17 cellular contexts compared by ENCODE assay signal in the genomic region with DNA sequence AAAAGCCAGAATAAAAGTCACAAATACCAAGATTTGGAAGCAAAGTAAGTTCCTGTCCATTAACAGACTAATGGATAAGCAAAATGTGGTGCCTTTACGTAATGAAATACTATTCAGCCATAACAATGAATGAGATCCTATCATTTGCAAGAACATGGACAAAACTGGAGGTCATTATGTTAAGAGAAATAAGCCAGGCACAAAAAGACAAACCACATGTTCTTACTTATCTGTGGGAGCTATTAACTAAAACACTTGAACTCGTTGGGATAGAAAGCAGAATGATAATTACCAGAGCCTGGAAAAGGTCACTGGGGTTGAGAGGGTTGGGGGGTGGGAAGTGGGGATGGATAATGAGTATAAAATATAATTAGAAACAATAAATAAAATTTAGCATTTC.
DNase-seq lines count a peak whose midpoint lies in the region; ATAC-seq, FAIRE-seq and TF ChIP-seq lines count a peak whose summit lies in the region.
"Had no signal": no experiment of that assay in that cellular context is flagged by ENCODE, and none has a peak within 500 bp of the region (broad histone marks: within the 10 kb centered on the region; RNA-seq: fewer than 3 reads in every experiment).

No MANE protein-coding gene starts in this region.

- no peak overlapping the region for H2BK20ac ChIP-seq in H1 (ENCODE audit: low read length)

- no peak for ATAC-seq in GM19463 (IDR thresholded peaks at IDR 0.05; ENCODE audit: unreplicated experiment)
- ATAC-seq in right lobe of liver, result no peak
- ATAC-seq: A549 had no signal

- H3K4me1 ChIP-seq in BE2C, result peaks cover 6% of the 10 kb centered on the region
- H3K4me1 ChIP-seq in GM23248 (ENCODE audit: insufficient read depth), result peaks cover 2% of the 10 kb centered on the region; the same call in 1 of the 2 replicates
- no peaks in the 10 kb centered on the region; a peak in 1 of 4 replicates for H3K4me1 ChIP-seq in SK-N-SH (ENCODE audit: control insufficient read depth in 1 of 2, insufficient read depth in 2 of 2, low read depth in 1 of 2, low read length in 1 of 2)
- H3K4me1 ChIP-seq in H1 (replicated peaks in 1 of 4; ENCODE audit: control insufficient read depth in 3 of 4, insufficient read depth in 4 of 4, low read length in 3 of 4), result no peaks in the 10 kb centered on the region
- H3K4me1 ChIP-seq in right lobe of liver, result no peaks in the 10 kb centered on the region
- H3K4me1 ChIP-seq: BLaER1, Caco-2 had no signal

- in situ Hi-C loops in GM23248 (cut with MboI), result no loop called here

- no peak for TF ChIP-seq POLR2A in H1 (IDR thresholded peaks at IDR 0.05; ENCODE audit: control extremely low read depth in 1 of 2, low read depth in 2 of 2, low read length in 2 of 2)
- no peak for TF ChIP-seq POLR2A in right lobe of liver (IDR thresholded peaks at IDR 0.05)

- H3K4ac ChIP-seq in H1 (replicated peaks; ENCODE audit: insufficient read length, low read depth, low read length), result no peak overlapping the region

- H3K23ac ChIP-seq in H1 (ENCODE audit: insufficient read length), result no peak overlapping the region

- H3K23me2 ChIP-seq in H1 (ENCODE audit: low read depth, low read length), result no peaks in the 10 kb centered on the region

- no peaks in the 10 kb centered on the region for H3K79me2 ChIP-seq in GM23248 (ENCODE audit: insufficient read depth)
- no peaks in the 10 kb centered on the region for H3K79me2 ChIP-seq in SK-N-SH (ENCODE audit: insufficient read depth)
- H3K79me2 ChIP-seq in H1 (ENCODE audit: control insufficient read depth in 1 of 2, insufficient read depth in 2 of 2, low read length in 2 of 2), result no peaks in the 10 kb centered on the region

- no peak for TF ChIP-seq CTCF in BE2C (IDR thresholded peaks at IDR 0.05; ENCODE audit: low read depth, low read length)
- TF ChIP-seq CTCF in SK-N-SH (IDR thresholded peaks at IDR 0.05), result no peak
- TF ChIP-seq CTCF in H1 (IDR thresholded peaks at IDR 0.05; ENCODE audit: control extremely low read depth in 1 of 3, insufficient read depth in 1 of 3, low read depth in 1 of 3, low read length in 3 of 3), result no peak
- no peak for TF ChIP-seq CTCF in right lobe of liver (IDR thresholded peaks at IDR 0.05)
- no peak for TF ChIP-seq CTCF in foreskin fibroblast (IDR thresholded peaks at IDR 0.05; ENCODE audit: low read depth, low read length)

- H2BK120ac ChIP-seq in H1 (replicated peaks; ENCODE audit: low read depth, low read length), result no peak overlapping the region

- H2AFZ ChIP-seq in GM23248, result peak overlapping the region; percentile 39
- H2AFZ ChIP-seq in SK-N-SH (ENCODE audit: low read depth), result no peak overlapping the region
- H2AFZ ChIP-seq in H1 (ENCODE audit: low read length), result peak overlapping the region; percentile 53; the same call in 1 of the 2 replicates

- H3K18ac ChIP-seq in H1 (ENCODE audit: extremely low read depth, low read length), result no peak overlapping the region

- intact Hi-C loops in right lobe of liver (cut with DNase I), result no loop called here

- no peak overlapping the region for H3K56ac ChIP-seq in H1 (replicated peaks; ENCODE audit: insufficient read length, low read depth, low read length)

- POLR2A ChIA-PET in SK-N-SH (lab: Yijun Ruan, JAX) (interaction anchor here (0.7 kb wide), 1 partner anchor 597 kb away, joined by 3 read pairs; no protein-coding TSS in a partner anchor), H1 (lab: Charles Lee; ENCODE audit: partially characterized antibody) (no interaction called here)

- FAIRE-seq in H1 (lab: Jason Lieb, UNC), result no peak
- FAIRE-seq: A549, GM19239 had no signal

- TF ChIP-seq EP300 in SK-N-SH (IDR thresholded peaks at IDR 0.05; ENCODE audit: borderline replicate concordance in 1 of 2, low read depth in 1 of 2, low read length in 1 of 2) (peak in 1 of 2 experiments; percentile 85; a peak in 2 of 4 replicates), H1 (IDR thresholded peaks at IDR 0.05; ENCODE audit: borderline replicate concordance in 1 of 2, low read depth in 2 of 2, low read length in 2 of 2) (no peak)

- H3K36me3 ChIP-seq in BE2C (no peaks in the 10 kb centered on the region), GM23248 (ENCODE audit: low read depth) (no peaks in the 10 kb centered on the region), SK-N-SH (replicated peaks in 1 of 2; ENCODE audit: control insufficient read depth in 1 of 2, insufficient read depth in 2 of 2, low read length in 1 of 2) (no peaks in the 10 kb centered on the region), H1 (ENCODE audit: control insufficient read depth in 2 of 4, insufficient read depth in 4 of 4, low read length in 3 of 4) (no peaks in the 10 kb centered on the region), right lobe of liver (no peaks in the 10 kb centered on the region)
- H3K36me3 ChIP-seq: BLaER1 had no signal

- H2BK15ac ChIP-seq in H1 (ENCODE audit: low read length), result no peak overlapping the region

- H3K27ac ChIP-seq in GM23248, result no peak overlapping the region
- H3K27ac ChIP-seq in SK-N-SH (ENCODE audit: low read depth in 2 of 2, low read length in 1 of 2), result peak overlapping the region in 1 of 2 experiments; percentile 50; a peak in 1 of 4 replicates
- H3K27ac ChIP-seq in H1 (ENCODE audit: low read depth, low read length), result no peak overlapping the region
- H3K27ac ChIP-seq in right lobe of liver, result no peak overlapping the region
- H3K27ac ChIP-seq: A549, BLaER1 had no signal

- H3K27me3 ChIP-seq in BE2C (no peaks in the 10 kb centered on the region), GM23248 (replicated peaks; ENCODE audit: insufficient read depth) (no peaks in the 10 kb centered on the region), SK-N-SH (ENCODE audit: insufficient read depth) (no peaks in the 10 kb centered on the region), H1 (replicated peaks in 1 of 4; ENCODE audit: control insufficient read depth in 3 of 4, extremely low read depth in 1 of 4, insufficient read depth in 3 of 4, low read length in 3 of 4) (no peaks in the 10 kb centered on the region), right lobe of liver (no peaks in the 10 kb centered on the region)
- H3K27me3 ChIP-seq: BLaER1 had no signal

- H3F3A ChIP-seq in GM23248 (ENCODE audit: insufficient read depth) (no peaks in the 10 kb centered on the region), SK-N-SH (replicated peaks; ENCODE audit: insufficient read depth) (peaks cover 3% of the 10 kb centered on the region)

- H3K9ac ChIP-seq in GM23248 (no peak overlapping the region), SK-N-SH (no peak overlapping the region), H1 (replicated peaks in 1 of 4; ENCODE audit: extremely low read depth in 1 of 4, low read depth in 3 of 4, low read length in 3 of 4) (no peak overlapping the region)
- H3K9ac ChIP-seq: BLaER1 had no signal

- peak; percentile 22 for DNase-seq in BE2C
- DNase-seq in GM23248, result no peak
- DNase-seq in SK-N-SH, result peak; percentile 26
- no peak for DNase-seq in H1 (ENCODE audit: low read depth in 1 of 2, low spot score in 2 of 2)
- no peak for DNase-seq in NCI-H2081 (lab: John Stamatoyannopoulos, UW)
- no peak for DNase-seq in right lobe of liver
- DNase-seq in foreskin fibroblast, result no peak
- DNase-seq: Caco-2; CD8-positive, alpha-beta memory T cell; DND-41; GF-D8; H7; IMR-90 had no signal

- TF ChIP-seq RAD21 in SK-N-SH (IDR thresholded peaks at IDR 0.05; ENCODE audit: low read length), result no peak
- TF ChIP-seq RAD21 in H1 (IDR thresholded peaks at IDR 0.05 in 1 of 2, conservative IDR thresholded peaks at IDR 0.05 in 1 of 2; ENCODE audit: low read depth in 2 of 2, low read length in 2 of 2), result no peak

- no peak overlapping the region for H4K91ac ChIP-seq in H1 (replicated peaks; ENCODE audit: insufficient read length, low read length)

- no peaks in the 10 kb centered on the region for H3K79me1 ChIP-seq in H1 (ENCODE audit: low read depth, low read length)

- H2BK5ac ChIP-seq in H1 (ENCODE audit: low read depth, low read length), result no peak overlapping the region

- H3K14ac ChIP-seq in H1 (ENCODE audit: insufficient read length), result no peak overlapping the region

- H3K9me3 ChIP-seq in BE2C (no peaks in the 10 kb centered on the region), GM23248 (ENCODE audit: low read depth) (no peaks in the 10 kb centered on the region), SK-N-SH (no peaks in the 10 kb centered on the region), H1 (ENCODE audit: insufficient read depth in 2 of 2, low read depth in 1 of 2, low read length in 1 of 2) (no peaks in the 10 kb centered on the region), right lobe of liver (no peaks in the 10 kb centered on the region)
- H3K9me3 ChIP-seq: A549, BLaER1, Caco-2 had no signal

- H4K20me1 ChIP-seq in GM23248 (ENCODE audit: insufficient read depth) (no peaks in the 10 kb centered on the region), SK-N-SH (ENCODE audit: insufficient read depth) (no peaks in the 10 kb centered on the region), H1 (replicated peaks in 1 of 2; ENCODE audit: control insufficient read depth in 1 of 2, insufficient read depth in 2 of 2, low read length in 2 of 2) (no peaks in the 10 kb centered on the region)
- H4K20me1 ChIP-seq: BLaER1 had no signal

- H2AK5ac ChIP-seq in H1 (ENCODE audit: low read depth, low read length), result no peak overlapping the region

- no peak overlapping the region for H2BK12ac ChIP-seq in H1 (ENCODE audit: low read depth, low read length)

- H3K9me2 ChIP-seq in GM23248 (ENCODE audit: insufficient read depth) (no peaks in the 10 kb centered on the region), SK-N-SH (no peaks in the 10 kb centered on the region)

- no peak overlapping the region for H4K8ac ChIP-seq in H1 (ENCODE audit: extremely low read depth, insufficient read depth, low read length)

- H4K5ac ChIP-seq in H1 (ENCODE audit: insufficient read length, low read depth, low read length), result no peak overlapping the region

- H3K4me2 ChIP-seq in GM23248 (ENCODE audit: unreplicated experiment), result no peak overlapping the region
- no peak overlapping the region for H3K4me2 ChIP-seq in SK-N-SH
- H3K4me2 ChIP-seq in H1 (ENCODE audit: insufficient read depth in 1 of 2, low read depth in 2 of 2, low read length in 2 of 2), result no peak overlapping the region
- H3K4me2 ChIP-seq: A549, BLaER1 had no signal

- 66 to 69% methylated on average over 2 of the region's 2 CpGs for WGBS in GM23248 (ENCODE audit: low coverage in 1 of 2, low lambda C conversion rate in 2 of 2, missing lambda C conversion rate in 2 of 2), 2 experiments
- WGBS in SK-N-SH (ENCODE audit: low lambda C conversion rate), result 35% methylated on average over 2 of the region's 2 CpGs
- whole genome bisulfite sequencing in H1 (ENCODE audit: extremely low coverage in 1 of 2, insufficient coverage in 1 of 2, insufficient read length in 1 of 2, insufficient replicate concordance in 2 of 2, low coverage in 1 of 2, low lambda C conversion rate in 2 of 2, missing lambda C conversion rate in 1 of 2), 2 experiments, result 85% methylated on average over 2 of the region's 2 CpGs; no CpG with 5 or more reads in 1 of the 2 experiments
- 29% methylated on average over 2 of the region's 2 CpGs for WGBS in right lobe of liver (ENCODE audit: insufficient coverage, low coverage, low lambda C conversion rate, missing lambda C conversion rate)

- CTCF ChIA-PET in SK-N-SH (lab: Yijun Ruan, JAX), result no interaction called here
- CTCF ChIA-PET in H1 (lab: Charles Lee; ENCODE audit: partially characterized antibody), result interaction anchor here (0.6 kb wide), 1 partner anchor 1208 kb away, joined by 3 read pairs; no protein-coding TSS in a partner anchor

- no peak overlapping the region for H3K4me3 ChIP-seq in BE2C (ENCODE audit: low read depth, low read length)
- no peak overlapping the region for H3K4me3 ChIP-seq in GM23248
- no peak overlapping the region for H3K4me3 ChIP-seq in SK-N-SH (ENCODE audit: low read depth in 2 of 2, low read length in 1 of 2)
- no peak overlapping the region for H3K4me3 ChIP-seq in H1 (ENCODE audit: extremely low read depth in 1 of 4, insufficient read depth in 2 of 4, low read depth in 3 of 4, low read length in 4 of 4)
- H3K4me3 ChIP-seq in right lobe of liver, result no peak overlapping the region
- H3K4me3 ChIP-seq in foreskin fibroblast (ENCODE audit: low read depth in 1 of 2, low read length in 2 of 2), result no peak overlapping the region
- H3K4me3 ChIP-seq: A549, BLaER1 had no signal

Comparison
In these comparisons a context has a peak if more than half of its experiments do, and no peak if none do; other contexts are left out.
1. DNase-seq: peak in BE2C (single experiment) and SK-N-SH (single experiment); none in GM23248 (single experiment), H1 (0 of 2), NCI-H2081 (0 of 2), right lobe of liver (0 of 3) and foreskin fibroblast (0 of 2).